In the genomic region with DNA sequence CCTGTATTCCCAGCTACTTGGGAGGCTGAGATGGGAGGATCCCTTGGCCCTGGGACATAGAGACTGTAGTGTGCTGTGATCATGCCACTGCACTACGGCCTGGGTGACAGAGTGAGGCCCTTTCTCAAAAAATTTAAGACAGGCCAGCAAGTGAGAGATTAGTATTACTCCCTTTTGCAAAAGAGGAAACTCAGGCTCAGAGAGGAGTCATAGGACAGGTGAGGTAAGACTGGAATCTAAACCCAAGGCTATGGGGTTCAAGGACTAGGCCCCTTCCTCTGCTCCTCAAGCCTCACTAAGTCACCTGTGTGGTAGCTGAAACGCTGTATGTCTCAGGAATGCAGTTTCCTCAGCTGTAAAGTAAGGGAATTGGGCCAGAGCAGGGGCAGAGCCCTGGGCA, we compare ENCODE assay signal across 33 cellular contexts. TPM values are rescaled to one million over a fixed set of nuclear protein-coding genes. Genes with fewer than 3 reads are reported as not detected.
A peak's percentile ranks its signal among the peaks of the same experiment; 100 is the strongest.
DNase-seq lines count a peak whose midpoint lies in the region; ATAC-seq and TF ChIP-seq lines count a peak whose summit lies in the region.
"Had no signal": no experiment of that assay in that cellular context is flagged by ENCODE, and none has a peak within 500 bp of the region (broad histone marks: within the 10 kb centered on the region; RNA-seq: fewer than 3 reads in every experiment).

No MANE protein-coding gene starts in this region.

- DNase-seq in heart right ventricle (no peak), right cardiac atrium (no peak), PC-9 (no peak), neural crest cell (ENCODE audit: low read depth, low spot score) (no peak), type B pancreatic cell (ENCODE audit: extremely low spot score, unreplicated experiment) (no peak), mesenteric fat pad (ENCODE audit: low spot score) (no peak), GM13976 (ENCODE audit: low spot score) (no peak)
- DNase-seq in activated naive CD4-positive, alpha-beta T cell treated with Interleukin-2 at 50 U/mL for 16 hours: no peak
- DNase-seq: ACHN; activated CD4-positive, alpha-beta T cell treated with anti-CD3 and anti-CD28 coated beads, Interleukin-2, amount 50 U/mL, for 48 hours; activated effector memory CD4-positive, alpha-beta T cell treated with Interleukin-2 at 50 U/mL for 16 hours; activated naive CD8-positive, alpha-beta T cell treated with anti-CD3 and anti-CD28 coated beads for 36 hours; COR-L47; DMS79 treated with DMSO at 0.1 percent for 48 hours; dorsolateral prefrontal cortex; HCEC 1CT; naive thymus-derived CD4-positive, alpha-beta T cell; NCI-H1436 treated with DMSO at 0.1 percent for 48 hours; NCI-H345; stimulated activated CD4-positive, alpha-beta T cell treated with anti-CD3 and anti-CD28 coated beads, Interleukin-12 subunit alpha, Interleukin-12 subunit beta, amount 100 ng/mL, for 4 hours; stimulated activated CD4-positive, alpha-beta T cell treated with anti-CD3 and anti-CD28 coated beads, Interleukin-4, amount 100 ng/mL, for 1 hour had no signal

- H3K4me3 ChIP-seq in heart right ventricle (no peak overlapping the region), right cardiac atrium (ENCODE audit: low read length) (no peak overlapping the region), PC-9 (peak overlapping the region; percentile 69; the same call in 1 of the 2 replicates)
- H3K4me3 ChIP-seq: ascending aorta, dorsolateral prefrontal cortex, K562, ovary, right atrium auricular region, upper lobe of right lung had no signal

- H3K9me3 Mint-ChIP-seq in neural crest cell (no peaks in the 10 kb centered on the region), type B pancreatic cell (no peaks in the 10 kb centered on the region)
- H3K9me3 Mint-ChIP-seq: activated naive CD8-positive, alpha-beta T cell treated with anti-CD3 and anti-CD28 coated beads for 36 hours; central memory CD8-positive, alpha-beta T cell; mesothelial cell of epicardium; naive thymus-derived CD4-positive, alpha-beta T cell; WTC11 had no signal

- H3K27ac ChIP-seq in heart right ventricle (peak overlapping the region in 7 of 10 donors; percentile 73 to 92 (median 87)), right cardiac atrium (ENCODE audit: low read length) (no peak overlapping the region), PC-9 (no peak overlapping the region)
- H3K27ac ChIP-seq: ascending aorta, ovary, upper lobe of right lung had no signal

- no peak for TF ChIP-seq CTCF in heart right ventricle (IDR thresholded peaks at IDR 0.05)
- TF ChIP-seq CTCF in PC-9 (conservative IDR thresholded peaks at IDR 0.05): no peak
- no peak for TF ChIP-seq CTCF in neural crest cell (conservative IDR thresholded peaks at IDR 0.05)
- TF ChIP-seq CTCF in type B pancreatic cell (conservative IDR thresholded peaks at IDR 0.05): no peak
- TF ChIP-seq CTCF in GM13976 (IDR thresholded peaks at IDR 0.05; ENCODE audit: borderline replicate concordance, control extremely low read depth, extremely low read depth, insufficient read depth, missing control alignments): no peak

- H4K20me1 ChIP-seq in PC-9 (ENCODE audit: insufficient read depth): no peaks in the 10 kb centered on the region

- H3K36me3 Mint-ChIP-seq in neural crest cell (ENCODE audit: low read depth): no peaks in the 10 kb centered on the region
- H3K36me3 Mint-ChIP-seq in type B pancreatic cell: no peaks in the 10 kb centered on the region
- H3K36me3 Mint-ChIP-seq: activated naive CD8-positive, alpha-beta T cell treated with anti-CD3 and anti-CD28 coated beads for 36 hours; mesothelial cell of epicardium; naive thymus-derived CD4-positive, alpha-beta T cell; WTC11 had no signal

- H3K4me1 ChIP-seq in heart right ventricle (peaks cover 6 to 53% (median 29%) of the 10 kb centered on the region in 9 donors), right cardiac atrium (ENCODE audit: control insufficient read depth, insufficient read depth, low read length) (no peaks in the 10 kb centered on the region), PC-9 (replicated peaks; ENCODE audit: insufficient read depth) (peaks cover 51% of the 10 kb centered on the region)

- H3K27ac Mint-ChIP-seq in neural crest cell (ENCODE audit: unreplicated experiment) (no peak overlapping the region), type B pancreatic cell (peak overlapping the region; percentile 26)
- H3K27ac Mint-ChIP-seq: activated naive CD8-positive, alpha-beta T cell treated with anti-CD3 and anti-CD28 coated beads for 36 hours; mesothelial cell of epicardium; naive thymus-derived CD4-positive, alpha-beta T cell; WTC11 had no signal

- H3F3A ChIP-seq in PC-9 (ENCODE audit: insufficient read depth, low read depth): peaks cover 5% of the 10 kb centered on the region; the same call in 1 of the 2 replicates

- intact Hi-C loops in heart right ventricle (cut with DNase I): no loop called here
- intact Hi-C loops in right cardiac atrium (cut with DNase I): no loop called here
- intact Hi-C loops in PC-9 (cut with micrococcal nuclease; ENCODE audit: unreplicated experiment): no loop called here

- H3K9me3 ChIP-seq in heart right ventricle: no peaks in the 10 kb centered on the region
- H3K9me3 ChIP-seq in right cardiac atrium (ENCODE audit: control insufficient read depth, low read length): no peaks in the 10 kb centered on the region
- H3K9me3 ChIP-seq in PC-9 (ENCODE audit: insufficient read depth, low read depth): no peaks in the 10 kb centered on the region
- H3K9me3 ChIP-seq: ascending aorta, left lung, ovary, right atrium auricular region, upper lobe of right lung had no signal

- H3K4me1 Mint-ChIP-seq in neural crest cell (peaks cover 29% of the 10 kb centered on the region), type B pancreatic cell (ENCODE audit: unreplicated experiment) (peaks cover 28% of the 10 kb centered on the region)

- H3K27me3 Mint-ChIP-seq in neural crest cell (ENCODE audit: low read depth) (peaks cover 48% of the 10 kb centered on the region), type B pancreatic cell (peaks cover 33% of the 10 kb centered on the region)

- H3K79me2 ChIP-seq in PC-9 (ENCODE audit: low read depth): peaks cover 38% of the 10 kb centered on the region

- no peak overlapping the region for H2AFZ ChIP-seq in PC-9

- in situ Hi-C loops in GM13976 (cut with MboI; ENCODE audit: low sequenced_read_pairs, unreplicated experiment): no loop called here

- no TSS peak for BruUV-seq in PC-9 (replicated peaks; lab: Mats Ljungman, UMichigan)

- no peaks in the 10 kb centered on the region for H3K36me3 ChIP-seq in heart right ventricle
- H3K36me3 ChIP-seq in PC-9 (ENCODE audit: low read depth): no peaks in the 10 kb centered on the region; the same call in 1 of the 2 replicates
- H3K36me3 ChIP-seq: ascending aorta, left lung, ovary, right atrium auricular region, upper lobe of right lung had no signal

- POLR2A ChIA-PET in PC-9 (lab: Charles Lee; ENCODE audit: unreplicated experiment): no interaction called here

- no peaks in the 10 kb centered on the region for H3K9me2 ChIP-seq in PC-9 (ENCODE audit: insufficient read depth)

- CTCF ChIA-PET in PC-9 (lab: Charles Lee): no interaction called here

- peak overlapping the region; percentile 13 for H3K4me3 Mint-ChIP-seq in neural crest cell
- peak overlapping the region; percentile 77 for H3K4me3 Mint-ChIP-seq in type B pancreatic cell
- H3K4me3 Mint-ChIP-seq: activated naive CD8-positive, alpha-beta T cell treated with anti-CD3 and anti-CD28 coated beads for 36 hours had no signal

- ATAC-seq in heart right ventricle (no peak), right cardiac atrium (no peak)
- ATAC-seq: naive thymus-derived CD4-positive, alpha-beta T cell; upper lobe of right lung; WTC11 had no signal

- H3K27me3 ChIP-seq in heart right ventricle (peaks cover 0 to 7% (median 0%) of the 10 kb centered on the region in 7 donors), right cardiac atrium (ENCODE audit: control insufficient read depth, insufficient read depth) (no peaks in the 10 kb centered on the region), PC-9 (ENCODE audit: insufficient read depth, low read depth) (no peaks in the 10 kb centered on the region)
- H3K27me3 ChIP-seq: ascending aorta, ovary, right atrium auricular region, upper lobe of right lung had no signal

- H3K4me2 ChIP-seq in PC-9: peak overlapping the region; percentile 97

- WGBS in heart right ventricle, 2 donors: 98 to 100% methylated on average over 2 of the region's 2 CpGs
- 94% methylated on average over 2 of the region's 2 CpGs for WGBS in right cardiac atrium

RNA-seq across cellular contexts. Expression of a gene that starts 1.6 kb away (rescaled TPM):
- 10 to 100 TPM in 8 of 10 donors, 1 to 10 TPM in 2; 9.5 to 37.5 (median 12.7) TPM for total RNA-seq in heart right ventricle
- 1 to 10 TPM; 7.1 to 8.2 TPM for polyA plus RNA-seq in heart right ventricle
- 10 to 100 TPM in 1 of 4 donors, 1 to 10 TPM in 3; 5.5 to 15.1 (median 9.2) TPM for total RNA-seq in right cardiac atrium
- polyA plus RNA-seq in right cardiac atrium: 5.4 TPM
- 19.8 and 22.5 TPM in 2 replicates for total RNA-seq in PC-9 (2021)
- 0.14 and 0.27 TPM in 2 replicates for total RNA-seq in neural crest cell
- total RNA-seq in type B pancreatic cell (ENCODE audit: low replicate concordance): 12.1 and 25.3 TPM in 2 replicates
- 1.4 TPM for total RNA-seq in mesenteric fat pad
- total RNA-seq: activated naive CD8-positive, alpha-beta T cell treated with anti-CD3 and anti-CD28 coated beads for 36 hours; K562; OCI-LY7 had no signal
- polyA plus RNA-seq: K562; naive thymus-derived CD4-positive, alpha-beta T cell had no signal

RNA-seq across cellular contexts. Expression of a gene that starts 55.7 kb away (rescaled TPM):
- total RNA-seq in heart right ventricle (10 to 100 TPM in 1 of 10 donors, 1 to 10 TPM in 7, under 1 TPM in 2; 0.83 to 13.0 (median 1.8) TPM), right cardiac atrium (1 to 10 TPM in 3 of 4 donors, under 1 TPM in 1; 0.96 to 2.7 (median 2.0) TPM), PC-9 (2021) (29.7 and 34.7 TPM in 2 replicates), neural crest cell (not detected in 2 replicates), type B pancreatic cell (ENCODE audit: low replicate concordance) (3.0 and 14.8 TPM in 2 replicates), mesenteric fat pad (6.7 TPM)
- polyA plus RNA-seq in heart right ventricle (1 to 10 TPM; 1.2 to 2.4 TPM), right cardiac atrium (0.70 TPM)
- total RNA-seq: activated naive CD8-positive, alpha-beta T cell treated with anti-CD3 and anti-CD28 coated beads for 36 hours; endothelial cell of umbilical vein; K562; MCF 10A; OCI-LY7; WTC11 had no signal
- polyA plus RNA-seq: K562; naive thymus-derived CD4-positive, alpha-beta T cell had no signal

Comparison
In these comparisons a context has a peak if more than half of its experiments do, and no peak if none do; other contexts are left out.
1. H3K27ac ChIP-seq: peak in heart right ventricle (7 of 10); none in right cardiac atrium (single experiment) and PC-9 (single experiment).